In the genomic region with DNA sequence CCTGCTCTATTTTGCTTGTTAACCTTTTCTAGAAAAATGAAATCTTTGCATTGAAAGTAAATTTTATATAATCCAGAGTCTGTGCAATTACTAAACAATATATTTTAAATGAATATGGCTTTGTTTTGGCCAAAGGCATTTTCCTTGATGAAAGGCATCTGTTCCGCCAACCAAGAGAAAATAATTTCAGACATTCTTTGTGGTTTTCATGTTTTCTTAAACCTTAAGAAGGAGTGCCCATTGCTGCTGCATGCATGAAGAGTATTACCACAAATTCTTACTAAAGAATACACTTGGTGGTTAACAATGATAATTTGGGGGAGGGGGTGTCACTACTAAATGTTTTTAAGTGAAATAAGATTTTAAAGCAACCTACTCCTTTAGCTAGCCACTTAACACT, we compare ENCODE assay signal across 22 cellular contexts. TPM values are rescaled to one million over a fixed set of nuclear protein-coding genes. Genes with fewer than 3 reads are reported as not detected.
DNase-seq lines count a peak whose midpoint lies in the region; ATAC-seq, FAIRE-seq and TF ChIP-seq lines count a peak whose summit lies in the region.
"Had no signal": no experiment of that assay in that cellular context is flagged by ENCODE, and none has a peak within 500 bp of the region (broad histone marks: within the 10 kb centered on the region; RNA-seq: fewer than 3 reads in every experiment).

No MANE protein-coding gene starts in this region.

- H3K4me3 ChIP-seq in astrocyte (ENCODE audit: insufficient read depth, low read depth, low read length) (no peak overlapping the region), fibroblast of the aortic adventitia (ENCODE audit: low read depth, low read length) (no peak overlapping the region), osteoblast (ENCODE audit: insufficient read depth, low read length) (no peak overlapping the region)
- H3K4me3 ChIP-seq: pancreas, tibial nerve had no signal

- H3K4me3 Mint-ChIP-seq in astrocyte (ENCODE audit: unreplicated experiment) (no peak overlapping the region), WTC11 (no peak overlapping the region)
- H3K4me3 Mint-ChIP-seq: CD8-positive, alpha-beta memory T cell; dendritic cell treated with granulocyte-macrophage colony-stimulating factor and Interleukin-4, amounts not matched to agents 40 ng/mL and 50 ng/mL, for 4 days had no signal

- H3K9me3 Mint-ChIP-seq in astrocyte (ENCODE audit: unreplicated experiment), result no peaks in the 10 kb centered on the region
- H3K9me3 Mint-ChIP-seq in WTC11, result no peaks in the 10 kb centered on the region
- H3K9me3 Mint-ChIP-seq: dendritic cell treated with granulocyte-macrophage colony-stimulating factor and Interleukin-4, amounts not matched to agents 40 ng/mL and 50 ng/mL, for 4 days had no signal

- H3K36me3 ChIP-seq in astrocyte (ENCODE audit: insufficient read depth, low read length) (no peaks in the 10 kb centered on the region), osteoblast (ENCODE audit: insufficient read depth, low read length) (no peaks in the 10 kb centered on the region)
- H3K36me3 ChIP-seq: pancreas, tibial nerve had no signal

- H3K27me3 ChIP-seq in astrocyte (ENCODE audit: insufficient read depth, low read length) (no peaks in the 10 kb centered on the region), osteoblast (ENCODE audit: insufficient read depth, low read length) (no peaks in the 10 kb centered on the region)
- H3K27me3 ChIP-seq: pancreas, tibial nerve had no signal

- CTCF ChIA-PET in WTC11 (lab: Charles Lee), result no interaction called here

- H3K27me3 Mint-ChIP-seq in astrocyte (ENCODE audit: low read depth, unreplicated experiment) (no peaks in the 10 kb centered on the region), WTC11 (ENCODE audit: low read depth) (peaks cover 16% of the 10 kb centered on the region)

- POLR2A ChIA-PET in WTC11 (lab: Charles Lee), result no interaction called here

- H3K27ac Mint-ChIP-seq in astrocyte (ENCODE audit: unreplicated experiment), result peak overlapping the region; percentile 66
- no peak overlapping the region for H3K27ac Mint-ChIP-seq in WTC11
- H3K27ac Mint-ChIP-seq: CD8-positive, alpha-beta memory T cell had no signal

- no peak overlapping the region for H3K9ac ChIP-seq in astrocyte (ENCODE audit: low read length)

- TF ChIP-seq CTCF in astrocyte (IDR thresholded peaks at IDR 0.05; ENCODE audit: insufficient read depth, low read depth, low read length) (no peak), fibroblast of the aortic adventitia (IDR thresholded peaks at IDR 0.05; ENCODE audit: insufficient read depth, low read length) (no peak), osteoblast (IDR thresholded peaks at IDR 0.05; ENCODE audit: extremely low read depth, low read depth, low read length) (no peak), WTC11 (IDR thresholded peaks at IDR 0.05) (no peak)

- H2AFZ ChIP-seq in astrocyte (ENCODE audit: low read depth, low read length) (no peak overlapping the region), osteoblast (ENCODE audit: low read length) (no peak overlapping the region)

- peaks cover 17% of the 10 kb centered on the region for H3K79me2 ChIP-seq in astrocyte (ENCODE audit: insufficient read depth, low read length)
- peaks cover 18% of the 10 kb centered on the region for H3K79me2 ChIP-seq in osteoblast (ENCODE audit: insufficient read depth, low read length)

- ATAC-seq in HG02610 (IDR thresholded peaks at IDR 0.05; ENCODE audit: unreplicated experiment), result no peak
- ATAC-seq in GM18858 (IDR thresholded peaks at IDR 0.05; ENCODE audit: unreplicated experiment), result no peak
- no peak for ATAC-seq in WTC11
- ATAC-seq: pancreas; sciatic nerve; stimulated activated naive CD8-positive, alpha-beta T cell treated with anti-CD3 and anti-CD28 coated beads, Interleukin-15, Interleukin-2, amounts not matched to agents 100 U/mL and 50 U/mL, for 24 hours had no signal

- FAIRE-seq in astrocyte (lab: Jason Lieb, UNC), result no peak
- FAIRE-seq: endothelial cell of umbilical vein, pancreas had no signal

- H3K4me1 Mint-ChIP-seq in astrocyte (ENCODE audit: low read depth, unreplicated experiment) (peaks cover 60% of the 10 kb centered on the region), WTC11 (peaks cover 26% of the 10 kb centered on the region)

- DNase-seq in HCEC 1CT (peak; percentile 36), astrocyte (ENCODE audit: low read depth) (peak; percentile 94), fibroblast of the aortic adventitia (ENCODE audit: low read depth) (peak; percentile 51), osteoblast (ENCODE audit: insufficient read length, low spot score, missing footprints) (peak; percentile 73), putamen (ENCODE audit: low spot score) (no peak), WTC11 (ENCODE audit: low spot score) (no peak)
- DNase-seq: activated CD4-positive, alpha-beta T cell treated with anti-CD3 and anti-CD28 coated beads, Interleukin-2, amount 50 U/mL, for 1 hour; activated gamma-delta T cell treated with Interleukin-2 at 50 U/mL for 16 hours; anterior cingulate cortex; CD8-positive, alpha-beta memory T cell; DMS79 treated with DMSO at 0.1 percent for 48 hours; NCI-H1105 treated with DMSO at 0.1 percent for 48 hours; NCI-H524 treated with DMSO at 0.1 percent for 48 hours; pancreas; stimulated activated CD4-positive, alpha-beta T cell treated with anti-CD3 and anti-CD28 coated beads, Interleukin-2, amount 100 ng/mL, for 24 hours; stimulated activated naive CD8-positive, alpha-beta T cell treated with anti-CD3 and anti-CD28 coated beads, Interleukin-15, Interleukin-2, amounts not matched to agents 100 U/mL and 50 U/mL, for 24 hours had no signal

- H3K4me1 ChIP-seq in astrocyte (ENCODE audit: insufficient read depth, low read length) (peaks cover 59% of the 10 kb centered on the region), osteoblast (ENCODE audit: insufficient read depth, low read length) (peaks cover 60% of the 10 kb centered on the region)

- H4K20me1 ChIP-seq in astrocyte (ENCODE audit: insufficient read depth, low read length), result no peaks in the 10 kb centered on the region
- H4K20me1 ChIP-seq in osteoblast (ENCODE audit: insufficient read depth, low read length), result no peaks in the 10 kb centered on the region

- no peaks in the 10 kb centered on the region for H3K36me3 Mint-ChIP-seq in astrocyte (ENCODE audit: low read depth, unreplicated experiment)
- no peaks in the 10 kb centered on the region for H3K36me3 Mint-ChIP-seq in WTC11

- H3K4me2 ChIP-seq in astrocyte (ENCODE audit: low read length), result peak overlapping the region; percentile 64
- H3K4me2 ChIP-seq in osteoblast (ENCODE audit: insufficient read depth, low read length), result peak overlapping the region; percentile 51

- H3K27ac ChIP-seq in astrocyte (ENCODE audit: low read depth, low read length) (peak overlapping the region; percentile 41), osteoblast (ENCODE audit: low read depth, low read length) (no peak overlapping the region)
- H3K27ac ChIP-seq: pancreas, tibial nerve had no signal

- no peaks in the 10 kb centered on the region for H3K9me3 ChIP-seq in astrocyte (ENCODE audit: insufficient read depth, low read depth, low read length)
- no peaks in the 10 kb centered on the region for H3K9me3 ChIP-seq in osteoblast (ENCODE audit: low read depth, low read length)
- H3K9me3 ChIP-seq: pancreas, tibial nerve had no signal

TF ChIP-seq in WTC11, 78 proteins besides CTCF, POLR2A, EP300 and RAD21 (continues in another document):
- TF ChIP-seq, protein P1, sequence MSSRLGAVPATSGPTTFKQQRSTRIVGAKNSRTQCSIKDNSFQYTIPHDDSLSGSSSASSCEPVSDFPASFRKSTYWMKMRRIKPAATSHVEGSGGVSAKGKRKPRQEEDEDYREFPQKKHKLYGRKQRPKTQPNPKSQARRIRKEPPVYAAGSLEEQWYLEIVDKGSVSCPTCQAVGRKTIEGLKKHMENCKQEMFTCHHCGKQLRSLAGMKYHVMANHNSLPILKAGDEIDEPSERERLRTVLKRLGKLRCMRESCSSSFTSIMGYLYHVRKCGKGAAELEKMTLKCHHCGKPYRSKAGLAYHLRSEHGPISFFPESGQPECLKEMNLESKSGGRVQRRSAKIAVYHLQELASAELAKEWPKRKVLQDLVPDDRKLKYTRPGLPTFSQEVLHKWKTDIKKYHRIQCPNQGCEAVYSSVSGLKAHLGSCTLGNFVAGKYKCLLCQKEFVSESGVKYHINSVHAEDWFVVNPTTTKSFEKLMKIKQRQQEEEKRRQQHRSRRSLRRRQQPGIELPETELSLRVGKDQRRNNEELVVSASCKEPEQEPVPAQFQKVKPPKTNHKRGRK (CRISPR knock-in tag; IDR thresholded peaks at IDR 0.05; ENCODE audit: borderline replicate concordance), result no peak
- TF ChIP-seq FOXJ3 (CRISPR knock-in tag; IDR thresholded peaks at IDR 0.05; ENCODE audit: borderline replicate concordance) (no peak), TCF7 (CRISPR knock-in tag; IDR thresholded peaks at IDR 0.05; ENCODE audit: low read depth) (no peak), SOX15 (CRISPR knock-in tag; IDR thresholded peaks at IDR 0.05) (no peak), ATF3 (CRISPR knock-in tag; conservative IDR thresholded peaks at IDR 0.05) (no peak)
- TF ChIP-seq, protein P2, sequence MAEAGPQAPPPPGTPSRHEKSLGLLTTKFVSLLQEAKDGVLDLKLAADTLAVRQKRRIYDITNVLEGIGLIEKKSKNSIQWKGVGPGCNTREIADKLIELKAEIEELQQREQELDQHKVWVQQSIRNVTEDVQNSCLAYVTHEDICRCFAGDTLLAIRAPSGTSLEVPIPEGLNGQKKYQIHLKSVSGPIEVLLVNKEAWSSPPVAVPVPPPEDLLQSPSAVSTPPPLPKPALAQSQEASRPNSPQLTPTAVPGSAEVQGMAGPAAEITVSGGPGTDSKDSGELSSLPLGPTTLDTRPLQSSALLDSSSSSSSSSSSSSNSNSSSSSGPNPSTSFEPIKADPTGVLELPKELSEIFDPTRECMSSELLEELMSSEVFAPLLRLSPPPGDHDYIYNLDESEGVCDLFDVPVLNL (CRISPR knock-in tag; IDR thresholded peaks at IDR 0.05; ENCODE audit: borderline replicate concordance, low read depth), result no peak
- TF ChIP-seq, protein P3, sequence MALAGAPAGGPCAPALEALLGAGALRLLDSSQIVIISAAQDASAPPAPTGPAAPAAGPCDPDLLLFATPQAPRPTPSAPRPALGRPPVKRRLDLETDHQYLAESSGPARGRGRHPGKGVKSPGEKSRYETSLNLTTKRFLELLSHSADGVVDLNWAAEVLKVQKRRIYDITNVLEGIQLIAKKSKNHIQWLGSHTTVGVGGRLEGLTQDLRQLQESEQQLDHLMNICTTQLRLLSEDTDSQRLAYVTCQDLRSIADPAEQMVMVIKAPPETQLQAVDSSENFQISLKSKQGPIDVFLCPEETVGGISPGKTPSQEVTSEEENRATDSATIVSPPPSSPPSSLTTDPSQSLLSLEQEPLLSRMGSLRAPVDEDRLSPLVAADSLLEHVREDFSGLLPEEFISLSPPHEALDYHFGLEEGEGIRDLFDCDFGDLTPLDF (CRISPR knock-in tag; IDR thresholded peaks at IDR 0.05), result no peak

RNA-seq across cellular contexts. Expression of gene PDGFC, which starts 2.7 kb away (rescaled TPM):
- total RNA-seq in astrocyte (167 and 188 TPM in 2 replicates), fibroblast of the aortic adventitia (ENCODE audit: low replicate concordance) (30.5 and 42.8 TPM in 2 replicates), osteoblast (145 and 147 TPM in 2 replicates), WTC11 (2021) (3.1 to 5.3 TPM (median 3.5 TPM) in 3 replicates)

Comparison
In these comparisons a context has a peak if more than half of its experiments do, and no peak if none do; other contexts are left out.
1. DNase-seq: peak in HCEC 1CT (single experiment), astrocyte (single experiment), fibroblast of the aortic adventitia (single experiment) and osteoblast (single experiment); none in putamen (single experiment) and WTC11 (single experiment).